ENCODE assay signal across 8 cellular contexts in the genomic region with DNA sequence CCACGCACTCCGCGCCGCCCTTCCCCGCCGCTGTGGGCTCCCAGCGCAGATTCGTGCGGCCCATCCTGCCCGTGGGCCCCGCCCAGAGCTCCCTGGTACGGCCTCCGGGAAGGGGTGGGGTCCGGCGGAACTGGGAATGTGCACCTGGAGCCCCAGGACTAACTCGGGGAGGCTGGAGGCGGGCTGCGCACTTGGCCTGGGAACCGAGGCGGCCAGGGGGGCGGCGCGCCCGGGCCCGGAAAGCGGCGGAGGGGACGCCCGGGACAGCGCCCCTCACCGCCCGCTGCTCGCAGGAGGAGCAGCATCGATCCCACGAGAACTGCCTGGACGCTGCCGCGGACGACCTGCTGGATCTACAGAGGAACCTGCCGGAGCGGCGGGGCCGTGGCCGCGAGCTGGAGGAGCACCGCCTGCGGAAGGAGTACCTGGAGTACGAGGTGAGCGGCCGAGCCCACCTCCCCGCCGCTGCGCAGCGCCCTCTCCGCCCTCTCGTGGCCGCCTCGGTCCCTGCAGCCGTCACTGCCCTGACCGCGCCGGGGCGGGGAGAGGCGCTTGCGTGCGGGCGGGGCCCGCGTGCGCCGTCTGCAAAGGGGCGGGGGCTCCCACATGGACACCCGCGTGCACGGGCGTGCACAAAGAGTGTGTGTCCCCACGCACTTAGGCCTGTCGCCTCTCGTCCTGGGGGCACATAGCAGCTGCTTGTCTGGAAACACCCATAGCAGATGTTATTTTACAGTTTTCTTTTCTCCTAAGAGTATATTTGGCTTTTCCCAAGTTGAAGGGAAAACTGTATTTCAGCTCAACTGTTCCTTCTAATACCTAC. TPM values are rescaled to one million over a fixed set of nuclear protein-coding genes. Genes with fewer than 3 reads are reported as not detected.
DNase-seq lines count a peak whose midpoint lies in the region; ATAC-seq and TF ChIP-seq lines count a peak whose summit lies in the region.

No MANE protein-coding gene starts in this region.

- ATAC-seq in HG03135 (IDR thresholded peaks at IDR 0.05; ENCODE audit: unreplicated experiment): peak; percentile 60

- DNase-seq in NCI-H187 (lab: John Stamatoyannopoulos, UW) (peak; percentile 47 to 73), NCI-H187 treated with DMSO at 0.1 percent for 48 hours (lab: John Stamatoyannopoulos, UW) (no peak), NCI-H82 treated with DMSO at 0.1 percent for 48 hours (lab: John Stamatoyannopoulos, UW; ENCODE audit: unreplicated experiment) (peak; percentile 66), epithelial cell of proximal tubule (ENCODE audit: low read depth) (no peak), mucosa of gallbladder (ENCODE audit: low spot score) (peak; percentile 75)
- peak; percentile 78 for DNase-seq in activated T-cell treated with anti-CD3 and anti-CD28 coated beads, Interleukin-2, amount 50 U/mL, for 1 hour
- DNase-seq in stimulated activated CD8-positive, alpha-beta memory T cell treated with anti-CD3 and anti-CD28 coated beads, Interleukin-4, amount 100 ng/mL, for 24 hours (ENCODE audit: low read depth): peak; percentile 68

- peak; percentile 72 for TF ChIP-seq CTCF in epithelial cell of proximal tubule (conservative IDR thresholded peaks at IDR 0.05; ENCODE audit: low read depth, low read length)

- H3K4me3 ChIP-seq in epithelial cell of proximal tubule (ENCODE audit: low read depth, low read length): peak overlapping the region; percentile 78

RNA-seq across cellular contexts. Expression of a gene that starts 25.2 kb away (rescaled TPM):
- total RNA-seq in epithelial cell of proximal tubule: 5.9 and 7.3 TPM in 2 replicates
- total RNA-seq in mucosa of gallbladder: 70.3 TPM

Comparison
In these comparisons a context has a peak if more than half of its experiments do, and no peak if none do; other contexts are left out.
1. DNase-seq: peak in NCI-H187 (2 of 2), NCI-H82 treated with DMSO at 0.1 percent for 48 hours (single experiment), activated T-cell treated with anti-CD3 and anti-CD28 coated beads, Interleukin-2, amount 50 U/mL, for 1 hour (single experiment), mucosa of gallbladder (single experiment) and stimulated activated CD8-positive, alpha-beta memory T cell treated with anti-CD3 and anti-CD28 coated beads, Interleukin-4, amount 100 ng/mL, for 24 hours (single experiment); none in NCI-H187 treated with DMSO at 0.1 percent for 48 hours (single experiment) and epithelial cell of proximal tubule (single experiment).